Comparison of ENCODE assay signal across 37 cellular contexts in the genomic region with DNA sequence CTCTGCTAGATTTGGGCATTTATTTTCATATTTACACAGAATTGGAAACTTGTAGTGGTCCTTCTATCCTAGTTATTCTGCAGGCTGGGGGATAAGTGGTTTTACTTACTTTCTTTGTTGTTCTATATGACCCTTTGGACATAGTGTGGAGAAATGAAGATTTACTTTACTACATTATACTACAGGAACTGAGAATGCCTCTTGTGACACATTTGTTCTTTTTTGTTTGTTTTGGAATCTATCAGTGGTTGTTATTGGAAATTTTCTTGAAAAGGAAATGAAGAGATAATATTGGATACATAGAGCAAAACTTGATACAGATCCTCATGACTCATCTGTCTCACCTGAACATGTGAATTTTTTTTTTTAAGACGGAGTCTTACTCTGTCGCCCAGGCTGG.
"Had no signal": no experiment of that assay in that cellular context is flagged by ENCODE, and none has a peak within 500 bp of the region (broad histone marks: within the 10 kb centered on the region; RNA-seq: fewer than 3 reads in every experiment).

No MANE protein-coding gene starts in this region.

- H3K9me3 ChIP-seq: ascending aorta had no signal

- H3K36me3 ChIP-seq: ascending aorta, cardiac muscle cell, WERI-Rb-1 had no signal

- H3K4me1 Mint-ChIP-seq: activated CD4-positive, alpha-beta memory T cell treated with anti-CD3 and anti-CD28 coated beads, Interleukin-2, amount 10 ng/mL, durations not matched to agents 7 days and 5 days; activated CD4-positive, alpha-beta T cell treated with anti-CD3 and anti-CD28 coated beads, Interleukin-2, amount 10 ng/mL, durations not matched to agents 24 days and 14 days; activated CD8-positive, alpha-beta memory T cell treated with anti-CD3 and anti-CD28 coated beads, Interleukin-2, amount 10 ng/mL, durations not matched to agents 7 days and 5 days; activated naive CD4-positive, alpha-beta T cell treated with anti-CD3 and anti-CD28 coated beads, Interleukin-2, amount 10 ng/mL, durations not matched to agents 7 days and 5 days; activated naive CD4-positive, alpha-beta T cell treated with anti-CD3 and anti-CD28 coated beads, Interleukin-2, amount 50 U/mL, for 24 hours; activated naive CD8-positive, alpha-beta T cell treated with anti-CD3 and anti-CD28 coated beads, Interleukin-2, amount 10 ng/mL, durations not matched to agents 7 days and 5 days; activated naive CD8-positive, alpha-beta T cell treated with anti-CD3 and anti-CD28 coated beads, Interleukin-2, amount 50 U/mL, for 24 hours; central memory CD8-positive, alpha-beta T cell had no signal

- H3K4me3 Mint-ChIP-seq: activated CD4-positive, alpha-beta memory T cell treated with anti-CD3 and anti-CD28 coated beads, Interleukin-2, amount 10 ng/mL, durations not matched to agents 7 days and 5 days; activated CD4-positive, alpha-beta T cell treated with anti-CD3 and anti-CD28 coated beads, Interleukin-2, amount 10 ng/mL, durations not matched to agents 24 days and 14 days; activated CD8-positive, alpha-beta memory T cell treated with anti-CD3 and anti-CD28 coated beads, Interleukin-2, amount 10 ng/mL, durations not matched to agents 7 days and 5 days; activated CD8-positive, alpha-beta T cell treated with anti-CD3 and anti-CD28 coated beads, Interleukin-2, amount 10 ng/mL, durations not matched to agents 7 days and 5 days; activated naive CD4-positive, alpha-beta T cell treated with anti-CD3 and anti-CD28 coated beads, Interleukin-2, amount 10 ng/mL, durations not matched to agents 7 days and 5 days; activated naive CD4-positive, alpha-beta T cell treated with anti-CD3 and anti-CD28 coated beads, Interleukin-2, amount 50 U/mL, for 24 hours; activated naive CD8-positive, alpha-beta T cell; activated naive CD8-positive, alpha-beta T cell treated with anti-CD3 and anti-CD28 coated beads, Interleukin-2, amount 10 ng/mL, durations not matched to agents 7 days and 5 days; activated naive CD8-positive, alpha-beta T cell treated with anti-CD3 and anti-CD28 coated beads, Interleukin-2, amount 50 U/mL, for 24 hours; activated T-cell treated with anti-CD3 and anti-CD28 coated beads, Interleukin-2, amount 50 U/mL, for 24 hours; brain; central memory CD8-positive, alpha-beta T cell; T-helper 1 cell treated with Interleukin-12 subunit alpha and Interleukin-12 subunit beta and Interleukin-4 antibody, amounts not matched to agents 30 μg/mL and 1 μg/mL, for 36 hours; T-helper 2 cell treated with Interferon-gamma antibody and Interleukin-4, amounts not matched to agents 5 μg/mL and 100 μg/mL, for 36 hours; WTC11 had no signal

- H3K27ac Mint-ChIP-seq: activated CD4-positive, alpha-beta memory T cell treated with anti-CD3 and anti-CD28 coated beads, Interleukin-2, amount 10 ng/mL, durations not matched to agents 7 days and 5 days; activated CD4-positive, alpha-beta T cell treated with anti-CD3 and anti-CD28 coated beads, Interleukin-2, amount 10 ng/mL, durations not matched to agents 24 days and 14 days; activated CD8-positive, alpha-beta memory T cell treated with anti-CD3 and anti-CD28 coated beads, Interleukin-2, amount 10 ng/mL, durations not matched to agents 7 days and 5 days; activated CD8-positive, alpha-beta T cell treated with anti-CD3 and anti-CD28 coated beads, Interleukin-2, amount 10 ng/mL, durations not matched to agents 7 days and 5 days; activated naive CD4-positive, alpha-beta T cell treated with anti-CD3 and anti-CD28 coated beads, Interleukin-2, amount 10 ng/mL, durations not matched to agents 7 days and 5 days; activated naive CD8-positive, alpha-beta T cell; activated naive CD8-positive, alpha-beta T cell treated with anti-CD3 and anti-CD28 coated beads, Interleukin-2, amount 10 ng/mL, durations not matched to agents 7 days and 5 days; activated naive CD8-positive, alpha-beta T cell treated with anti-CD3 and anti-CD28 coated beads, Interleukin-2, amount 50 U/mL, for 24 hours; activated T-cell treated with anti-CD3 and anti-CD28 coated beads, Interleukin-2, amount 50 U/mL, for 24 hours; activated T-helper 2 cell treated with anti-CD3 and anti-CD28 coated beads, Interferon-gamma antibody, Interleukin-2, Interleukin-4, amounts not matched to agents 10 μg/mL and 5 μg/mL and 100 μg/mL, durations not matched to agents 14 hours and 24 hours and 36 hours; brain; T-helper 1 cell treated with Interleukin-12 subunit alpha and Interleukin-12 subunit beta and Interleukin-4 antibody, amounts not matched to agents 30 μg/mL and 1 μg/mL, for 36 hours; T-helper 2 cell treated with Interferon-gamma antibody and Interleukin-4, amounts not matched to agents 5 μg/mL and 100 μg/mL, for 36 hours; WTC11 had no signal

- H3K36me3 Mint-ChIP-seq: activated CD8-positive, alpha-beta memory T cell treated with anti-CD3 and anti-CD28 coated beads, Interleukin-2, amount 10 ng/mL, durations not matched to agents 7 days and 5 days; activated naive CD4-positive, alpha-beta T cell treated with anti-CD3 and anti-CD28 coated beads, Interleukin-2, amount 10 ng/mL, durations not matched to agents 7 days and 5 days; activated naive CD4-positive, alpha-beta T cell treated with anti-CD3 and anti-CD28 coated beads, Interleukin-2, amount 50 U/mL, for 24 hours; activated naive CD8-positive, alpha-beta T cell; activated naive CD8-positive, alpha-beta T cell treated with anti-CD3 and anti-CD28 coated beads, Interleukin-2, amount 10 ng/mL, durations not matched to agents 7 days and 5 days; brain; WTC11 had no signal

- H3K27me3 ChIP-seq: ascending aorta, cardiac muscle cell had no signal

- H3K9me3 Mint-ChIP-seq: activated CD4-positive, alpha-beta memory T cell treated with anti-CD3 and anti-CD28 coated beads, Interleukin-2, amount 10 ng/mL, durations not matched to agents 7 days and 5 days; activated CD4-positive, alpha-beta T cell treated with anti-CD3 and anti-CD28 coated beads, Interleukin-2, amount 10 ng/mL, durations not matched to agents 24 days and 14 days; activated naive CD4-positive, alpha-beta T cell treated with anti-CD3 and anti-CD28 coated beads, Interleukin-2, amount 10 ng/mL, durations not matched to agents 7 days and 5 days; activated naive CD4-positive, alpha-beta T cell treated with anti-CD3 and anti-CD28 coated beads, Interleukin-2, amount 50 U/mL, for 24 hours; activated naive CD8-positive, alpha-beta T cell treated with anti-CD3 and anti-CD28 coated beads, Interleukin-2, amount 10 ng/mL, durations not matched to agents 7 days and 5 days; activated naive CD8-positive, alpha-beta T cell treated with anti-CD3 and anti-CD28 coated beads, Interleukin-2, amount 50 U/mL, for 24 hours; activated T-cell treated with anti-CD3 and anti-CD28 coated beads, Interleukin-2, amount 50 U/mL, for 24 hours; activated T-helper 2 cell treated with anti-CD3 and anti-CD28 coated beads, Interferon-gamma antibody, Interleukin-2, Interleukin-4, amounts not matched to agents 10 μg/mL and 5 μg/mL and 100 μg/mL, durations not matched to agents 14 hours and 24 hours and 36 hours; central memory CD8-positive, alpha-beta T cell; T-helper 1 cell treated with Interleukin-12 subunit alpha and Interleukin-12 subunit beta and Interleukin-4 antibody, amounts not matched to agents 30 μg/mL and 1 μg/mL, for 36 hours; T-helper 2 cell treated with Interferon-gamma antibody and Interleukin-4, amounts not matched to agents 5 μg/mL and 100 μg/mL, for 36 hours; WTC11 had no signal

- H3K4me3 ChIP-seq: ascending aorta, cardiac muscle cell had no signal

- H3K27ac ChIP-seq: ascending aorta, cardiac muscle cell, WERI-Rb-1 had no signal

- H3K4me1 ChIP-seq: ascending aorta had no signal

- DNase-seq: activated CD4-positive, alpha-beta memory T cell treated with anti-CD3 and anti-CD28 coated beads, Interleukin-2, amount 10 ng/mL, durations not matched to agents 7 days and 5 days; activated CD4-positive, alpha-beta T cell treated with anti-CD3 and anti-CD28 coated beads for 4 hours; activated CD4-positive, alpha-beta T cell treated with anti-CD3 and anti-CD28 coated beads, Interleukin-2, amount 10 ng/mL, durations not matched to agents 24 days and 14 days; activated CD4-positive, alpha-beta T cell treated with anti-CD3 and anti-CD28 coated beads, Interleukin-2, amount 50 U/mL, for 1 hour; activated CD4-positive, alpha-beta T cell treated with anti-CD3 and anti-CD28 coated beads, Interleukin-2, amount 50 U/mL, for 4 hours; activated CD4-positive, CD25-positive, alpha-beta regulatory T cell; activated CD4-positive, CD25-positive, alpha-beta regulatory T cell treated with anti-CD3 and anti-CD28 coated beads, Interleukin-2, amount 50 U/mL, for 72 hours; activated CD8-positive, alpha-beta memory T cell treated with anti-CD3 and anti-CD28 coated beads for 24 hours; activated CD8-positive, alpha-beta memory T cell treated with anti-CD3 and anti-CD28 coated beads, Interleukin-2, amount 10 ng/mL, durations not matched to agents 7 days and 5 days; activated CD8-positive, alpha-beta memory T cell treated with anti-CD3 and anti-CD28 coated beads, Interleukin-2, amount 50 U/mL, for 48 hours; activated CD8-positive, alpha-beta T cell treated with anti-CD3 and anti-CD28 coated beads, Interleukin-2, amount 10 ng/mL, durations not matched to agents 7 days and 5 days; activated effector memory CD4-positive, alpha-beta T cell treated with Interleukin-2 at 50 U/mL for 16 hours; activated gamma-delta T cell; activated naive CD4-positive, alpha-beta T cell treated with anti-CD3 and anti-CD28 coated beads, Interleukin-2, amount 10 ng/mL, durations not matched to agents 7 days and 5 days; activated naive CD4-positive, alpha-beta T cell treated with Interleukin-2 at 50 U/mL for 16 hours; activated naive CD8-positive, alpha-beta T cell treated with anti-CD3 and anti-CD28 coated beads, Interleukin-2, amount 10 ng/mL, durations not matched to agents 7 days and 5 days; activated naive CD8-positive, alpha-beta T cell treated with anti-CD3 and anti-CD28 coated beads, Interleukin-2, amount 50 U/mL, for 24 hours; activated T-cell treated with anti-CD3 and anti-CD28 coated beads, Interleukin-2, amount 50 U/mL, for 24 hours; activated T-cell treated with anti-CD3 and anti-CD28 coated beads, Interleukin-2, amount 50 U/mL, for 48 hours; amygdala; anterior cingulate cortex; caudate nucleus; cerebellar nuclear complex; T-helper 1 cell; T-helper 2 cell; T-helper 9 cell; WERI-Rb-1 had no signal

- ATAC-seq: activated CD8-positive, alpha-beta memory T cell treated with anti-CD3 and anti-CD28 coated beads, Interleukin-2, amount 10 ng/mL, durations not matched to agents 7 days and 5 days; activated CD8-positive, alpha-beta T cell treated with anti-CD3 and anti-CD28 coated beads, Interleukin-2, amount 10 ng/mL, durations not matched to agents 7 days and 5 days; activated naive CD8-positive, alpha-beta T cell treated with anti-CD3 and anti-CD28 coated beads, Interleukin-2, amount 50 U/mL, for 24 hours; WTC11 had no signal
